In the genomic region with DNA sequence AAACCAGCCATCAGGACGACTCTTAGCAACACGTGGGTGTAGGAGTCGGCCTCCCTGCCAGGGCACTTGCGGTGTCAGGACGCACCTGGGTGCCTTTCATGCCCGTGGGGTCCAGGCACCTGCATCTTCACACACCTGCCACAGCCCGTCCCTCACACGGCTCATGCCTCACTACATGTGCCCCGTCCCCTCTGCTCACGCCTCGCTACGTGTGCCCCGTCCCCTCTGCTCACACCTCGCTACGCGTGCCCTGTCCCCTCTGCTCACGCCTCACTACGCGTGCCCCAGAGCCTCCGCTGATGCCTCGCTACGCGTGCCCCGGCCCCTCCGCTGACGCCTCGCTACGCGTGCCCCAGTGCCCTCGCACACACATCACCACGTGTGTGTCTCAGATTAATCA, we compare ENCODE assay signal across 1 cellular context.
TF ChIP-seq lines count a peak whose summit lies in the region.

No MANE protein-coding gene starts in this region.

TF ChIP-seq in GM12878, 131 proteins besides CTCF, POLR2A, EP300 and RAD21:
- TF ChIP-seq, protein P1, sequence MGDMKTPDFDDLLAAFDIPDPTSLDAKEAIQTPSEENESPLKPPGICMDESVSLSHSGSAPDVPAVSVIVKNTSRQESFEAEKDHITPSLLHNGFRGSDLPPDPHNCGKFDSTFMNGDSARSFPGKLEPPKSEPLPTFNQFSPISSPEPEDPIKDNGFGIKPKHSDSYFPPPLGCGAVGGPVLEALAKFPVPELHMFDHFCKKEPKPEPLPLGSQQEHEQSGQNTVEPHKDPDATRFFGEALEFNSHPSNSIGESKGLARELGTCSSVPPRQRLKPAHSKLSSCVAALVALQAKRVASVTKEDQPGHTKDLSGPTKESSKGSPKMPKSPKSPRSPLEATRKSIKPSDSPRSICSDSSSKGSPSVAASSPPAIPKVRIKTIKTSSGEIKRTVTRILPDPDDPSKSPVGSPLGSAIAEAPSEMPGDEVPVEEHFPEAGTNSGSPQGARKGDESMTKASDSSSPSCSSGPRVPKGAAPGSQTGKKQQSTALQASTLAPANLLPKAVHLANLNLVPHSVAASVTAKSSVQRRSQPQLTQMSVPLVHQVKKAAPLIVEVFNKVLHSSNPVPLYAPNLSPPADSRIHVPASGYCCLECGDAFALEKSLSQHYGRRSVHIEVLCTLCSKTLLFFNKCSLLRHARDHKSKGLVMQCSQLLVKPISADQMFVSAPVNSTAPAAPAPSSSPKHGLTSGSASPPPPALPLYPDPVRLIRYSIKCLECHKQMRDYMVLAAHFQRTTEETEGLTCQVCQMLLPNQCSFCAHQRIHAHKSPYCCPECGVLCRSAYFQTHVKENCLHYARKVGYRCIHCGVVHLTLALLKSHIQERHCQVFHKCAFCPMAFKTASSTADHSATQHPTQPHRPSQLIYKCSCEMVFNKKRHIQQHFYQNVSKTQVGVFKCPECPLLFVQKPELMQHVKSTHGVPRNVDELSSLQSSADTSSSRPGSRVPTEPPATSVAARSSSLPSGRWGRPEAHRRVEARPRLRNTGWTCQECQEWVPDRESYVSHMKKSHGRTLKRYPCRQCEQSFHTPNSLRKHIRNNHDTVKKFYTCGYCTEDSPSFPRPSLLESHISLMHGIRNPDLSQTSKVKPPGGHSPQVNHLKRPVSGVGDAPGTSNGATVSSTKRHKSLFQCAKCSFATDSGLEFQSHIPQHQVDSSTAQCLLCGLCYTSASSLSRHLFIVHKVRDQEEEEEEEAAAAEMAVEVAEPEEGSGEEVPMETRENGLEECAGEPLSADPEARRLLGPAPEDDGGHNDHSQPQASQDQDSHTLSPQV (IDR thresholded peaks at IDR 0.05): no peak
- TF ChIP-seq, protein P2, sequence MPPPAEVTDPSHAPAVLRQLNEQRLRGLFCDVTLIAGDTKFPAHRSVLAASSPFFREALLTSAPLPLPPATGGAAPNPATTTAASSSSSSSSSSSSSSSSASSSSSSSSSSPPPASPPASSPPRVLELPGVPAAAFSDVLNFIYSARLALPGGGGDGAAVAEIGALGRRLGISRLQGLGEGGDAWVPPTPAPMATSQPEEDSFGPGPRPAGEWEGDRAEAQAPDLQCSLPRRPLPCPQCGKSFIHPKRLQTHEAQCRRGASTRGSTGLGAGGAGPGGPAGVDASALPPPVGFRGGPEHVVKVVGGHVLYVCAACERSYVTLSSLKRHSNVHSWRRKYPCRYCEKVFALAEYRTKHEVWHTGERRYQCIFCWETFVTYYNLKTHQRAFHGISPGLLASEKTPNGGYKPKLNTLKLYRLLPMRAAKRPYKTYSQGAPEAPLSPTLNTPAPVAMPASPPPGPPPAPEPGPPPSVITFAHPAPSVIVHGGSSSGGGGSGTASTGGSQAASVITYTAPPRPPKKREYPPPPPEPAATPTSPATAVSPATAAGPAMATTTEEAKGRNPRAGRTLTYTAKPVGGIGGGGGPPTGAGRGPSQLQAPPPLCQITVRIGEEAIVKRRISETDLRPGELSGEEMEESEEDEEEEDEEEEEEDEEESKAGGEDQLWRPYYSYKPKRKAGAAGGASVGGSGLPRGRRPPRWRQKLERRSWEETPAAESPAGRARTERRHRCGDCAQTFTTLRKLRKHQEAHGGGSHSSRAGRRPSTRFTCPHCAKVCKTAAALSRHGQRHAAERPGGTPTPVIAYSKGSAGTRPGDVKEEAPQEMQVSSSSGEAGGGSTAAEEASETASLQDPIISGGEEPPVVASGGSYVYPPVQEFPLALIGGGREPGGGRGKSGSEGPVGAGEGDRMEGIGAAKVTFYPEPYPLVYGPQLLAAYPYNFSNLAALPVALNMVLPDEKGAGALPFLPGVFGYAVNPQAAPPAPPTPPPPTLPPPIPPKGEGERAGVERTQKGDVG (CRISPR knock-in tag; IDR thresholded peaks at IDR 0.05): no peak
- TF ChIP-seq, protein P3, sequence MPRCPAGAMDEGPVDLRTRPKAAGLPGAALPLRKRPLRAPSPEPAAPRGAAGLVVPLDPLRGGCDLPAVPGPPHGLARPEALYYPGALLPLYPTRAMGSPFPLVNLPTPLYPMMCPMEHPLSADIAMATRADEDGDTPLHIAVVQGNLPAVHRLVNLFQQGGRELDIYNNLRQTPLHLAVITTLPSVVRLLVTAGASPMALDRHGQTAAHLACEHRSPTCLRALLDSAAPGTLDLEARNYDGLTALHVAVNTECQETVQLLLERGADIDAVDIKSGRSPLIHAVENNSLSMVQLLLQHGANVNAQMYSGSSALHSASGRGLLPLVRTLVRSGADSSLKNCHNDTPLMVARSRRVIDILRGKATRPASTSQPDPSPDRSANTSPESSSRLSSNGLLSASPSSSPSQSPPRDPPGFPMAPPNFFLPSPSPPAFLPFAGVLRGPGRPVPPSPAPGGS (IDR thresholded peaks at IDR 0.05; ENCODE audit: borderline replicate concordance, insufficient read depth, low read depth, low read length, poor library complexity, severe bottlenecking): peak; percentile 80
- TF ChIP-seq, protein P4, sequence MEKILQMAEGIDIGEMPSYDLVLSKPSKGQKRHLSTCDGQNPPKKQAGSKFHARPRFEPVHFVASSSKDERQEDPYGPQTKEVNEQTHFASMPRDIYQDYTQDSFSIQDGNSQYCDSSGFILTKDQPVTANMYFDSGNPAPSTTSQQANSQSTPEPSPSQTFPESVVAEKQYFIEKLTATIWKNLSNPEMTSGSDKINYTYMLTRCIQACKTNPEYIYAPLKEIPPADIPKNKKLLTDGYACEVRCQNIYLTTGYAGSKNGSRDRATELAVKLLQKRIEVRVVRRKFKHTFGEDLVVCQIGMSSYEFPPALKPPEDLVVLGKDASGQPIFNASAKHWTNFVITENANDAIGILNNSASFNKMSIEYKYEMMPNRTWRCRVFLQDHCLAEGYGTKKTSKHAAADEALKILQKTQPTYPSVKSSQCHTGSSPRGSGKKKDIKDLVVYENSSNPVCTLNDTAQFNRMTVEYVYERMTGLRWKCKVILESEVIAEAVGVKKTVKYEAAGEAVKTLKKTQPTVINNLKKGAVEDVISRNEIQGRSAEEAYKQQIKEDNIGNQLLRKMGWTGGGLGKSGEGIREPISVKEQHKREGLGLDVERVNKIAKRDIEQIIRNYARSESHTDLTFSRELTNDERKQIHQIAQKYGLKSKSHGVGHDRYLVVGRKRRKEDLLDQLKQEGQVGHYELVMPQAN (conservative IDR thresholded peaks at IDR 0.05): no peak
- TF ChIP-seq TCF3 (IDR thresholded peaks at IDR 0.05; ENCODE audit: borderline replicate concordance, insufficient read depth, low read depth, low read length): 0 out of 2 replicates have a peak, but pooled peaks have one; percentile 45
